In the genomic region with DNA sequence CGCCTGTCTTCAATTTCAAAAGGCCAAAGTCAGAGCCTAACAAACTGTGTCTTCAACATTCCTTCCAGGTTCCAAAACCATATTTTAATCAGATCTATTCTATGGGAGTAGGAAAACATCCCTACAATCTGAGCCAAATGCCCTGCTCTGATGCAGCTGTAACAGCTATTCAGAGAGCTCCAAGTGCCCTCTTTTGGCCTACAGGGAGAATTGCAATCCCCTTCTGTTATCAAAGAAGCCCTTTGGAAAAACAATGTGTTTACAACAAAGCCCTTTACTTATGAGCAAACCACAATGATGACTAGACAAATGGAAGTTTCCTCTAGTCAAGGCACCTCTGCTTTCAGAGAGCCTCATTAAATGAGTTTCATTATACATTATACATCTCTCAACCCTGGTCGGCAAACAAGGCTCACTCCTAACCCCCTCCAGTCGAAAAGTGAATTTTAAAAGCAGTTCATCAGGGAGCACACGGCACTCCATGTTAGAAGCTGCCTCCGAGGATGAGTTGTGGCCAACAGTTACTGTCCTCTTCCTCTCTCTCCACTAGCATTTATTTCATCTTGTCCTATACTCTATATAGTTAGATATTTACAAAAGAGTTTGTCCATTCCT, we compare ENCODE assay signal across 9 cellular contexts. TPM values are rescaled to one million over a fixed set of nuclear protein-coding genes. Genes with fewer than 3 reads are reported as not detected.
DNase-seq lines count a peak whose midpoint lies in the region; ATAC-seq, FAIRE-seq and TF ChIP-seq lines count a peak whose summit lies in the region.
"Had no signal": no experiment of that assay in that cellular context is flagged by ENCODE, and none has a peak within 500 bp of the region (broad histone marks: within the 10 kb centered on the region; RNA-seq: fewer than 3 reads in every experiment).

No MANE protein-coding gene starts in this region.

- in situ Hi-C loops in K562 (cut with MboI), result loop anchor here (25.0 kb wide), 3 partner anchors 705 to 1380 kb away; no protein-coding TSS in a partner anchor

- no peaks in the 10 kb centered on the region for H3K36me3 ChIP-seq in K562 (ENCODE audit: control insufficient read depth, insufficient read depth, low read length)
- H3K36me3 ChIP-seq in kidney (ENCODE audit: control insufficient read depth in 1 of 2, insufficient read depth in 2 of 2, low read length in 2 of 2), result no peaks in the 10 kb centered on the region
- no peaks in the 10 kb centered on the region for H3K36me3 ChIP-seq in upper lobe of left lung

- TF ChIP-seq CTCF in K562 (IDR thresholded peaks at IDR 0.05 in 2 of 3, conservative IDR thresholded peaks at IDR 0.05 in 1 of 3; ENCODE audit: insufficient read depth in 2 of 3, low read depth in 1 of 3, low read length in 3 of 3) (peak; percentile 46 to 78 (median 77)), kidney (IDR thresholded peaks at IDR 0.05; ENCODE audit: borderline replicate concordance, extremely low read depth, insufficient read depth) (peak; percentile 67), upper lobe of left lung (IDR thresholded peaks at IDR 0.05) (peak in 5 of 6 experiments; percentile 48 to 67 (median 54))

- no peaks in the 10 kb centered on the region for H4K20me1 ChIP-seq in K562 (replicated peaks; ENCODE audit: control insufficient read depth, insufficient read depth, low read length)

- no peak overlapping the region for H3K9ac ChIP-seq in K562 (ENCODE audit: insufficient read depth in 1 of 2, low read depth in 2 of 2, low read length in 2 of 2)
- no peak overlapping the region for H3K9ac ChIP-seq in kidney (ENCODE audit: low read length in 2 of 2)

- H3K27ac ChIP-seq in K562 (ENCODE audit: extremely low read depth, low read depth, low read length) (no peak overlapping the region), kidney (ENCODE audit: low read depth in 2 of 2, low read length in 2 of 2) (no peak overlapping the region), upper lobe of left lung (no peak overlapping the region)

- CTCF ChIA-PET in K562 (lab: Yijun Ruan, JAX; ENCODE audit: low intra/inter-chr PET ratio), result interaction anchor here (0.6 to 0.7 kb wide), 2 partner anchors 26 to 1009 kb away, joined by 3 read pairs; no protein-coding TSS in a partner anchor

- H3K9me3 ChIP-seq in K562 (replicated peaks; ENCODE audit: control insufficient read depth, insufficient read depth, low read depth, low read length), result no peaks in the 10 kb centered on the region
- H3K9me3 ChIP-seq in kidney (ENCODE audit: control insufficient read depth in 1 of 2, low read length in 2 of 2), result no peaks in the 10 kb centered on the region
- no peaks in the 10 kb centered on the region for H3K9me3 ChIP-seq in upper lobe of left lung

- H2AFZ ChIP-seq in K562 (ENCODE audit: low read depth, low read length), result peak overlapping the region; percentile 64

- 0% methylated on average over 5 of the region's 5 CpGs for WGBS in K562 (ENCODE audit: insufficient coverage, low coverage, missing lambda C conversion rate)
- WGBS in upper lobe of left lung, 2 donors, result 43 to 46% methylated on average over 5 of the region's 5 CpGs

- TF ChIP-seq RAD21 in K562 (CRISPR knock-in tag; conservative IDR thresholded peaks at IDR 0.05 in 1 of 2, IDR thresholded peaks at IDR 0.05 in 1 of 2), result peak; percentile 63 to 68

- TF ChIP-seq EP300 in K562 (IDR thresholded peaks at IDR 0.05; ENCODE audit: low read length) (no peak), upper lobe of left lung (IDR thresholded peaks at IDR 0.05) (no peak)

- H3K79me2 ChIP-seq in K562 (ENCODE audit: control insufficient read depth, insufficient read depth, low read length), result no peaks in the 10 kb centered on the region

- FAIRE-seq in K562 (lab: Jason Lieb, UNC) (peak; percentile 57), kidney (lab: Jason Lieb, UNC) (no peak)

- ATAC-seq in GM19463 (IDR thresholded peaks at IDR 0.05; ENCODE audit: unreplicated experiment), result peak; percentile 58
- ATAC-seq in K562, result peak; percentile 79
- ATAC-seq in upper lobe of left lung (ENCODE audit: low FRiP score in 2 of 2), result peak; percentile 72 to 77
- no peak for ATAC-seq in GM19467 (IDR thresholded peaks at IDR 0.05; ENCODE audit: unreplicated experiment)

- H3K9me1 ChIP-seq in K562 (ENCODE audit: control insufficient read depth, insufficient read depth, low read length), result no peaks in the 10 kb centered on the region

- H3K27me3 ChIP-seq in K562 (ENCODE audit: control insufficient read depth in 2 of 2, insufficient read depth in 2 of 2, low read length in 2 of 2), result no peaks in the 10 kb centered on the region
- H3K27me3 ChIP-seq in upper lobe of left lung, result no peaks in the 10 kb centered on the region

- POLR2A ChIA-PET in K562 (lab: Yijun Ruan, JAX), result interaction anchor here (0.6 to 1.8 kb wide), 2 partner anchors 10 to 17 kb away, joined by 3 to 7 read pairs; no protein-coding TSS in a partner anchor

- no peak for TF ChIP-seq POLR2A in K562 (conservative IDR thresholded peaks at IDR 0.05)
- no peak for TF ChIP-seq POLR2A in upper lobe of left lung (IDR thresholded peaks at IDR 0.05)

- H3K4me2 ChIP-seq in K562 (ENCODE audit: insufficient read depth, low read length), result peak overlapping the region; percentile 49

- DNase-seq in COLO829 (ENCODE audit: low spot score) (peak; percentile 36), NCI-H2227 treated with DMSO at 0.1 percent for 48 hours (lab: John Stamatoyannopoulos, UW) (peak; percentile 16), K562 (ENCODE audit: extremely low read depth in 1 of 4, low spot score in 3 of 4) (peak in 3 of 4 experiments; percentile 7 to 36 (median 35)), kidney (no peak), upper lobe of left lung (no peak)
- no peak for DNase-seq in activated CD4-positive, alpha-beta T cell treated with anti-CD3 and anti-CD28 coated beads for 1 hour
- DNase-seq: naive B cell had no signal

- H3K4me1 ChIP-seq in K562 (replicated peaks in 1 of 2; ENCODE audit: control insufficient read depth in 2 of 2, insufficient read depth in 2 of 2, low read length in 2 of 2) (no peaks in the 10 kb centered on the region), kidney (ENCODE audit: control insufficient read depth in 1 of 2, insufficient read depth in 1 of 2, low read depth in 1 of 2, low read length in 2 of 2) (no peaks in the 10 kb centered on the region), upper lobe of left lung (no peaks in the 10 kb centered on the region)

- intact Hi-C loops in K562 (cut with micrococcal nuclease) (loop anchor here (5.0 kb wide), 1 partner anchor 760 kb away; no protein-coding TSS in a partner anchor), kidney (cut with DNase I) (no loop called here)

- H3K4me3 ChIP-seq in K562, result no peak overlapping the region
- no peak overlapping the region for H3K4me3 ChIP-seq in kidney (ENCODE audit: low read length in 2 of 2)
- H3K4me3 ChIP-seq in upper lobe of left lung, result no peak overlapping the region

- BruUV-seq in K562 (replicated peaks; lab: Mats Ljungman, UMichigan), result no TSS peak

TF ChIP-seq in K562, 482 proteins besides CTCF, POLR2A, EP300 and RAD21:
- TF ChIP-seq, protein P1, sequence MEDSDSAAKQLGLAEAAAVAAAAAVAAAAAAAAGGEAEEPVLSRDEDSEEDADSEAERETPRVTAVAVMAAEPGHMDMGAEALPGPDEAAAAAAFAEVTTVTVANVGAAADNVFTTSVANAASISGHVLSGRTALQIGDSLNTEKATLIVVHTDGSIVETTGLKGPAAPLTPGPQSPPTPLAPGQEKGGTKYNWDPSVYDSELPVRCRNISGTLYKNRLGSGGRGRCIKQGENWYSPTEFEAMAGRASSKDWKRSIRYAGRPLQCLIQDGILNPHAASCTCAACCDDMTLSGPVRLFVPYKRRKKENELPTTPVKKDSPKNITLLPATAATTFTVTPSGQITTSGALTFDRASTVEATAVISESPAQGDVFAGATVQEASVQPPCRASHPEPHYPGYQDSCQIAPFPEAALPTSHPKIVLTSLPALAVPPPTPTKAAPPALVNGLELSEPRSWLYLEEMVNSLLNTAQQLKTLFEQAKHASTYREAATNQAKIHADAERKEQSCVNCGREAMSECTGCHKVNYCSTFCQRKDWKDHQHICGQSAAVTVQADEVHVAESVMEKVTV (CRISPR knock-in tag; IDR thresholded peaks at IDR 0.05), result 0 out of 2 replicates have a peak, but pooled peaks have one; percentile 26
- peak; percentile 40; the same call in 1 of the 2 replicates for TF ChIP-seq SMC3 (conservative IDR thresholded peaks at IDR 0.05; ENCODE audit: insufficient read depth, low read depth, low read length)
- TF ChIP-seq JUND (IDR thresholded peaks at IDR 0.05; ENCODE audit: borderline replicate concordance, low read depth, low read length), result 0 out of 2 replicates have a peak, but pooled peaks have one; percentile 3
- no peak for TF ChIP-seq JUND (tag; IDR thresholded peaks at IDR 0.05; ENCODE audit: borderline replicate concordance, low read depth, low read length)
- no peak for TF ChIP-seq ZNF253 (CRISPR knock-in tag; conservative IDR thresholded peaks at IDR 0.05)
- TF ChIP-seq MXI1 (IDR thresholded peaks at IDR 0.05; ENCODE audit: low read depth, low read length), result no peak
- no peak for TF ChIP-seq CBX1 (IDR thresholded peaks at IDR 0.05; ENCODE audit: low read depth)
- TF ChIP-seq ZNF316 (IDR thresholded peaks at IDR 0.05), result peak; percentile 32; the same call in 1 of the 2 replicates
- TF ChIP-seq SOX6 (IDR thresholded peaks at IDR 0.05), result peak; percentile 83
- no peak for TF ChIP-seq BCOR (IDR thresholded peaks at IDR 0.05)

RNA-seq across cellular contexts. Expression of gene TMCO5A, which starts 42.6 kb away (rescaled TPM):
- total RNA-seq in K562 (2011; cell fraction: chromatin; rRNA removed; ENCODE audit: low replicate concordance), result not detected in 2 replicates
- total RNA-seq in K562 (2011; cell fraction: nucleolus; rRNA removed), result not detected in 2 replicates
- not detected in 2 replicates for total RNA-seq in K562 (2011; cell fraction: nucleoplasm; rRNA removed)
- not detected in 2 replicates for total RNA-seq in K562 (2014; rRNA removed)
- total RNA-seq in K562 (2014; rRNA removed; fragmentation: Illumina TruSeq; extraction: Trizol), result not detected in 2 replicates
- total RNA-seq in K562 (2015; rRNA removed; fragmentation: Illumina TruSeq; extraction: Trizol), result not detected in 2 replicates
- total RNA-seq in K562 (2021), result not detected in 2 replicates
- not detected in 2 replicates for polyA plus RNA-seq in K562 (2011; rRNA removed)
- polyA plus RNA-seq in K562 (2011; cell fraction: cytosol; rRNA removed), result not detected in 2 replicates
- polyA plus RNA-seq in K562 (2011; cell fraction: nucleus; rRNA removed), result not detected in 2 replicates
- polyA plus RNA-seq in K562 (2012), result not detected in 2 replicates
- polyA plus RNA-seq in K562 (2014; fragmentation: Illumina TruSeq; extraction: Trizol), result not detected in 2 replicates
- polyA plus RNA-seq in K562 (2014; fragmentation: Nextera tagmentation; extraction: Ambion mirVana), result not detected
- polyA plus RNA-seq in K562 (2014; rRNA removed), result not detected in 2 replicates
- polyA minus RNA-seq in K562 (2011; rRNA and poly(A)+ RNA removed), result not detected in 2 replicates
- polyA minus RNA-seq in K562 (2011; cell fraction: cytosol; rRNA and poly(A)+ RNA removed), result not detected in 2 replicates
- not detected in 2 replicates for polyA minus RNA-seq in K562 (2011; cell fraction: nucleus; rRNA and poly(A)+ RNA removed)
- total RNA-seq in kidney, result not detected
- polyA plus RNA-seq in kidney (ENCODE audit: insufficient read depth, low read depth, low replicate concordance), result not detected
- 1 to 10 TPM in 1 of 6 donors, not detected in 5; 2.0 TPM for total RNA-seq in upper lobe of left lung

Comparison
In these comparisons a context has a peak if more than half of its experiments do, and no peak if none do; other contexts are left out.
1. DNase-seq: peak in COLO829 (single experiment), NCI-H2227 treated with DMSO at 0.1 percent for 48 hours (single experiment) and K562 (3 of 4); none in kidney (single experiment), upper lobe of left lung (0 of 2) and activated CD4-positive, alpha-beta T cell treated with anti-CD3 and anti-CD28 coated beads for 1 hour (single experiment).
2. Peak in every context shown above with its lines, with median percentiles within 50 percentile points of each other: CTCF ChIP-seq.